Comparison of ENCODE assay signal across 9 cellular contexts in genomic region chr10:4241724-4242345, GRCh38.
A peak's percentile ranks its signal among the peaks of the same experiment; 100 is the strongest.
DNase-seq lines count a peak whose midpoint lies in the region; ATAC-seq and TF ChIP-seq lines count a peak whose summit lies in the region.
"Had no signal": no experiment of that assay in that cellular context is flagged by ENCODE, and none has a peak within 500 bp of the region (broad histone marks: within the 10 kb centered on the region; RNA-seq: fewer than 3 reads in every experiment).

No MANE protein-coding gene starts in this region.

- no peak for TF ChIP-seq POLR2A in sigmoid colon (IDR thresholded peaks at IDR 0.05)

- H3K79me2 ChIP-seq in hepatocyte (no peaks in the 10 kb centered on the region), Karpas-422 (ENCODE audit: low read length) (no peaks in the 10 kb centered on the region)

- no peak overlapping the region for H3K9ac ChIP-seq in Karpas-422 (ENCODE audit: low read length)

- TF ChIP-seq CTCF in astrocyte of the spinal cord (IDR thresholded peaks at IDR 0.05; ENCODE audit: low read depth, low read length) (no peak), hepatocyte (IDR thresholded peaks at IDR 0.05; ENCODE audit: poor library complexity) (no peak), sigmoid colon (IDR thresholded peaks at IDR 0.05) (no peak)

- H3K4me1 Mint-ChIP-seq in activated T-cell treated with anti-CD3 and anti-CD28 coated beads, Interleukin-2, amount 50 U/mL, for 24 hours (ENCODE audit: low read depth): peaks cover 48% of the 10 kb centered on the region

- ATAC-seq in GM18498 (IDR thresholded peaks at IDR 0.05; ENCODE audit: unreplicated experiment): no peak

- 22% methylated on average over 7 of the region's 7 CpGs for WGBS in hepatocyte (ENCODE audit: low lambda C conversion rate, missing lambda C conversion rate)
- WGBS in sigmoid colon, 2 donors: 58 to 73% methylated on average over 7 of the region's 7 CpGs

- H3K4me3 ChIP-seq in astrocyte of the spinal cord (ENCODE audit: low read depth, low read length) (peak overlapping the region; percentile 20), hepatocyte (no peak overlapping the region), sigmoid colon (peak overlapping the region in 3 of 4 donors; percentile 31 to 47 (median 34)), Karpas-422 (ENCODE audit: low read length) (no peak overlapping the region)

- H3K9me2 ChIP-seq in hepatocyte (replicated peaks; ENCODE audit: insufficient read depth): no peaks in the 10 kb centered on the region
- no peaks in the 10 kb centered on the region for H3K9me2 ChIP-seq in Karpas-422 (replicated peaks; ENCODE audit: insufficient read depth, low read length)

- intact Hi-C loops in sigmoid colon (cut with DNase I): loop anchor here (5.0 to 10.0 kb wide), 3 partner anchors 357 to 460 kb away; no protein-coding TSS in a partner anchor

- H3K9me3 Mint-ChIP-seq in activated T-cell treated with anti-CD3 and anti-CD28 coated beads, Interleukin-2, amount 50 U/mL, for 24 hours: peaks cover 6% of the 10 kb centered on the region

- peaks cover 8% of the 10 kb centered on the region for H3K27me3 Mint-ChIP-seq in activated T-cell treated with anti-CD3 and anti-CD28 coated beads, Interleukin-2, amount 50 U/mL, for 24 hours

- H3K27ac Mint-ChIP-seq in activated T-cell treated with anti-CD3 and anti-CD28 coated beads, Interleukin-2, amount 50 U/mL, for 24 hours: no peak overlapping the region
- H3K27ac Mint-ChIP-seq: activated T-helper 1 cell treated with anti-CD3 and anti-CD28 coated beads, Interleukin-12 subunit alpha, Interleukin-12 subunit beta, Interleukin-2, Interleukin-4 antibody, amounts not matched to agents 30 ng/mL and 10 ng/mL and 1 ng/mL, durations not matched to agents 14 hours and 24 hours and 36 hours had no signal

- H3K27me3 ChIP-seq in hepatocyte (no peaks in the 10 kb centered on the region), sigmoid colon (no peaks in the 10 kb centered on the region), Karpas-422 (ENCODE audit: low read length) (0 out of 2 replicates have a peak, but pooled peaks cover 3% of the 10 kb centered on the region)

- DNase-seq in GM04504 (ENCODE audit: low read depth) (peak; percentile 98), astrocyte of the spinal cord (ENCODE audit: low read depth, low spot score) (peak; percentile 100), hepatocyte (ENCODE audit: low spot score) (peak; percentile 75), sigmoid colon (no peak), NCI-H524 (lab: John Stamatoyannopoulos, UW) (no peak), Karpas-422 (no peak)
- no peak for DNase-seq in activated T-cell treated with anti-CD3 and anti-CD28 coated beads, Interleukin-2, amount 50 U/mL, for 24 hours

- no peaks in the 10 kb centered on the region for H3K36me3 Mint-ChIP-seq in activated T-cell treated with anti-CD3 and anti-CD28 coated beads, Interleukin-2, amount 50 U/mL, for 24 hours (ENCODE audit: low read depth)

- H3K36me3 ChIP-seq in hepatocyte (replicated peaks; ENCODE audit: insufficient read depth, low read depth) (no peaks in the 10 kb centered on the region), sigmoid colon (no peaks in the 10 kb centered on the region), Karpas-422 (ENCODE audit: insufficient read depth, low read length) (no peaks in the 10 kb centered on the region)

- H3K4me2 ChIP-seq in hepatocyte (peak overlapping the region; percentile 67), Karpas-422 (ENCODE audit: low read depth, low read length, poor library complexity, severe bottlenecking) (no peak overlapping the region)

- H3K4me3 Mint-ChIP-seq in activated T-cell treated with anti-CD3 and anti-CD28 coated beads, Interleukin-2, amount 50 U/mL, for 24 hours: no peak overlapping the region
- H3K4me3 Mint-ChIP-seq: activated T-helper 1 cell treated with anti-CD3 and anti-CD28 coated beads, Interleukin-12 subunit alpha, Interleukin-12 subunit beta, Interleukin-2, Interleukin-4 antibody, amounts not matched to agents 30 ng/mL and 10 ng/mL and 1 ng/mL, durations not matched to agents 14 hours and 24 hours and 36 hours had no signal

- H3K27ac ChIP-seq in hepatocyte: peak overlapping the region; percentile 90
- H3K27ac ChIP-seq in sigmoid colon: peak overlapping the region; percentile 82 to 88 (median 87)
- no peak overlapping the region for H3K27ac ChIP-seq in Karpas-422 (ENCODE audit: low read length)

- H2AFZ ChIP-seq in hepatocyte (peak overlapping the region; percentile 14), Karpas-422 (ENCODE audit: low read length) (no peak overlapping the region)

- H4K20me1 ChIP-seq in hepatocyte (ENCODE audit: insufficient read depth, poor library complexity, severe bottlenecking) (no peaks in the 10 kb centered on the region), Karpas-422 (ENCODE audit: insufficient read depth, low read depth, low read length) (no peaks in the 10 kb centered on the region)

- in situ Hi-C loops in astrocyte of the spinal cord (cut with HindIII; ENCODE audit: low sequenced_read_pairs): loop anchor here (10.0 kb wide), 1 partner anchor 413 kb away; no protein-coding TSS in a partner anchor

- peak in 3 of 4 donors; percentile 49 to 87 (median 51) for TF ChIP-seq EP300 in sigmoid colon (IDR thresholded peaks at IDR 0.05)

- H3K9me3 ChIP-seq in hepatocyte (ENCODE audit: low read depth) (peaks cover under 1% of the 10 kb centered on the region), sigmoid colon (peaks cover 0 to 2% (median 0%) of the 10 kb centered on the region in 4 donors), Karpas-422 (ENCODE audit: low read length) (no peaks in the 10 kb centered on the region)

- H3K4me1 ChIP-seq in hepatocyte (ENCODE audit: insufficient read depth) (peaks cover 13% of the 10 kb centered on the region), sigmoid colon (peaks cover 0 to 57% (median 32%) of the 10 kb centered on the region in 4 donors), Karpas-422 (ENCODE audit: low read length) (peaks cover 5% of the 10 kb centered on the region; the same call in 1 of the 2 replicates)

Comparison
In these comparisons a context has a peak if more than half of its experiments do, and no peak if none do; other contexts are left out.
1. DNase-seq: peak in GM04504 (single experiment), astrocyte of the spinal cord (single experiment) and hepatocyte (single experiment); none in sigmoid colon (single experiment), NCI-H524 (0 of 2), activated T-cell treated with anti-CD3 and anti-CD28 coated beads, Interleukin-2, amount 50 U/mL, for 24 hours (single experiment) and Karpas-422 (single experiment).
2. H3K4me3 ChIP-seq: peak in astrocyte of the spinal cord (single experiment) and sigmoid colon (3 of 4); none in hepatocyte (single experiment) and Karpas-422 (single experiment).